In genomic region chr1:204255966-204256365, GRCh38 we compare ENCODE assay signal across 14 cellular contexts.
A peak's percentile ranks its signal among the peaks of the same experiment; 100 is the strongest.
DNase-seq lines count a peak whose midpoint lies in the region; TF ChIP-seq lines count a peak whose summit lies in the region.
"Had no signal": no experiment of that assay in that cellular context is flagged by ENCODE, and none has a peak within 500 bp of the region (broad histone marks: within the 10 kb centered on the region; RNA-seq: fewer than 3 reads in every experiment).

No MANE protein-coding gene starts in this region.

- no peaks in the 10 kb centered on the region for H3K27me3 Mint-ChIP-seq in dendritic cell treated with granulocyte-macrophage colony-stimulating factor and Interleukin-4, amounts not matched to agents 40 ng/mL and 50 ng/mL, for 4 days
- H3K27me3 Mint-ChIP-seq: T-cell had no signal

- no peak overlapping the region for H3K4me3 Mint-ChIP-seq in dendritic cell treated with granulocyte-macrophage colony-stimulating factor and Interleukin-4, amounts not matched to agents 40 ng/mL and 50 ng/mL, for 4 days
- H3K4me3 Mint-ChIP-seq: activated naive CD8-positive, alpha-beta T cell treated with anti-CD3 and anti-CD28 coated beads, Interleukin-2, amount 10 ng/mL, durations not matched to agents 7 days and 5 days; T-cell had no signal

- H3K4me3 ChIP-seq in HUES48 (ENCODE audit: low read depth, low read length), result no peak overlapping the region
- H3K4me3 ChIP-seq: lung, PC-9, suprapubic skin had no signal

- H3K4me1 Mint-ChIP-seq in dendritic cell treated with granulocyte-macrophage colony-stimulating factor and Interleukin-4, amounts not matched to agents 40 ng/mL and 50 ng/mL, for 4 days (ENCODE audit: low read depth), result peaks cover 28% of the 10 kb centered on the region
- H3K4me1 Mint-ChIP-seq: activated naive CD8-positive, alpha-beta T cell treated with anti-CD3 and anti-CD28 coated beads, Interleukin-2, amount 10 ng/mL, durations not matched to agents 7 days and 5 days; T-cell had no signal

- H3K27ac ChIP-seq in 22Rv1 (peak overlapping the region; percentile 64), HUES48 (ENCODE audit: low read depth, low read length) (peak overlapping the region; percentile 57)

- H3K9me3 Mint-ChIP-seq in dendritic cell treated with granulocyte-macrophage colony-stimulating factor and Interleukin-4, amounts not matched to agents 40 ng/mL and 50 ng/mL, for 4 days, result no peaks in the 10 kb centered on the region
- H3K9me3 Mint-ChIP-seq: activated naive CD8-positive, alpha-beta T cell treated with anti-CD3 and anti-CD28 coated beads, Interleukin-2, amount 10 ng/mL, durations not matched to agents 7 days and 5 days; T-cell had no signal

- no peak overlapping the region for H3K9ac ChIP-seq in HUES48 (ENCODE audit: low read depth, low read length)

- H3K27me3 ChIP-seq in HUES48 (ENCODE audit: control insufficient read depth, insufficient read depth, low read length), result no peaks in the 10 kb centered on the region
- H3K27me3 ChIP-seq: suprapubic skin had no signal

- intact Hi-C loops in dendritic cell treated with granulocyte-macrophage colony-stimulating factor and Interleukin-4, amounts not matched to agents 40 ng/mL and 50 ng/mL, for 4 days (cut with micrococcal nuclease), result no loop called here

- H3K36me3 ChIP-seq in HUES48 (ENCODE audit: control insufficient read depth, insufficient read depth, low read length), result no peaks in the 10 kb centered on the region

- H3K27ac Mint-ChIP-seq in dendritic cell treated with granulocyte-macrophage colony-stimulating factor and Interleukin-4, amounts not matched to agents 40 ng/mL and 50 ng/mL, for 4 days, result peak overlapping the region; percentile 59
- H3K27ac Mint-ChIP-seq: activated naive CD8-positive, alpha-beta T cell treated with anti-CD3 and anti-CD28 coated beads, Interleukin-2, amount 10 ng/mL, durations not matched to agents 7 days and 5 days; T-cell had no signal

- H3K4me1 ChIP-seq in HUES48 (ENCODE audit: control insufficient read depth, insufficient read depth, low read length), result peaks cover 31% of the 10 kb centered on the region

- no peaks in the 10 kb centered on the region for H3K36me3 Mint-ChIP-seq in dendritic cell treated with granulocyte-macrophage colony-stimulating factor and Interleukin-4, amounts not matched to agents 40 ng/mL and 50 ng/mL, for 4 days (ENCODE audit: low read depth)
- H3K36me3 Mint-ChIP-seq: activated naive CD8-positive, alpha-beta T cell treated with anti-CD3 and anti-CD28 coated beads, Interleukin-2, amount 10 ng/mL, durations not matched to agents 7 days and 5 days; T-cell had no signal

- H3K9me3 ChIP-seq in HUES48 (ENCODE audit: control insufficient read depth, insufficient read depth, low read length), result no peaks in the 10 kb centered on the region
- H3K9me3 ChIP-seq: suprapubic skin had no signal

- DNase-seq in iPS-NIHi7 (ENCODE audit: extremely low spot score) (peak; percentile 51), NCI-H2171 (lab: John Stamatoyannopoulos, UW) (no peak), ecto neural progenitor cell (ENCODE audit: low spot score) (no peak), hippocampal formation (lab: John Stamatoyannopoulos, UW) (no peak)
- DNase-seq in stimulated activated CD4-positive, alpha-beta T cell treated with anti-CD3 and anti-CD28 coated beads, Interleukin-4, amount 100 ng/mL, for 1 hour, result no peak
- DNase-seq: activated naive CD8-positive, alpha-beta T cell treated with anti-CD3 and anti-CD28 coated beads, Interleukin-2, amount 10 ng/mL, durations not matched to agents 7 days and 5 days; effector CD8-positive, alpha-beta T cell; PC-9; T-cell had no signal

- no peak for TF ChIP-seq CTCF in 22Rv1 (IDR thresholded peaks at IDR 0.05)
